17 cellular contexts compared by ENCODE assay signal in the genomic region with DNA sequence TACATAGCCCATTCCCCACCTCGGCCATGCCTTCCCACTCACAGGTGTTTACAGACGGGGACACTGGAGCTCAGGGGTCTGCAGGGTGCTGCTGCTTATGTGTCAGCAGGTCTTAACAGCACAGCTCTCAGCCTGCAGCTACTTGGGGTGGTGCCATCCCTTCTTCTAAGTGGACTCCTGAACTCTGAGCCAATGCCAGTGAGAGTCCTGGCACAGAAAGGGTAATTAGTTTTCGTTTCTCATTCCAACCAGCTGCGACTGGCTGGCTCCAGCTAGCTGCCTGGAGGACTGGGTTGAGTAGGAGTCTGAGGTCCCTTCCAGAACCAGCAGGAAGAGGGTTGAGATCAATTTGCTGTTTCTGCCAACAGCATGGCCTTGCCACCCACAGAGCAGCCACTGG.
DNase-seq lines count a peak whose midpoint lies in the region; ATAC-seq and TF ChIP-seq lines count a peak whose summit lies in the region.
"Had no signal": no experiment of that assay in that cellular context is flagged by ENCODE, and none has a peak within 500 bp of the region (broad histone marks: within the 10 kb centered on the region; RNA-seq: fewer than 3 reads in every experiment).

No MANE protein-coding gene starts in this region.

- H3K9ac ChIP-seq in Karpas-422 (ENCODE audit: low read length) = no peak overlapping the region

- H3K27ac Mint-ChIP-seq in brain = peak overlapping the region; percentile 89 to 100 (median 98)
- H3K27ac Mint-ChIP-seq: activated CD4-positive, alpha-beta T cell treated with anti-CD3 and anti-CD28 coated beads for 36 hours had no signal

- H3K27me3 ChIP-seq in Karpas-422 (ENCODE audit: low read length) = no peaks in the 10 kb centered on the region
- H3K27me3 ChIP-seq: stomach had no signal

- no peak overlapping the region for H3K4me3 ChIP-seq in Karpas-422 (ENCODE audit: low read length)
- H3K4me3 ChIP-seq: HAP-1, stomach had no signal

- no peak overlapping the region for H3K4me2 ChIP-seq in Karpas-422 (ENCODE audit: low read depth, low read length, poor library complexity, severe bottlenecking)

- H3K9me2 ChIP-seq in Karpas-422 (replicated peaks; ENCODE audit: insufficient read depth, low read length) = no peaks in the 10 kb centered on the region

- DNase-seq in Ammon's horn (ENCODE audit: low spot score) (peak; percentile 73), NCI-H2029 treated with DMSO at 0.1 percent for 48 hours (lab: John Stamatoyannopoulos, UW) (peak; percentile 93), left lobe of liver (ENCODE audit: low spot score) (peak; percentile 86), HPDE6-E6E7 (ENCODE audit: extremely low spot score) (no peak), Karpas-422 (no peak)
- DNase-seq: ACHN; activated CD4-positive, alpha-beta T cell treated with anti-CD3 and anti-CD28 coated beads for 36 hours; DND-41; kidney glomerular epithelial cell; NCI-H2107; stimulated activated CD4-positive, alpha-beta T cell treated with anti-CD3 and anti-CD28 coated beads, Interleukin-1b, Interleukin-23, amount 100 ng/mL, for 48 hours; stomach had no signal

- H3K27ac ChIP-seq in Karpas-422 (ENCODE audit: low read length) = no peak overlapping the region
- H3K27ac ChIP-seq: stomach had no signal

- H3K27me3 Mint-ChIP-seq in brain = no peaks in the 10 kb centered on the region

- ATAC-seq in left lobe of liver = peak; percentile 77
- no peak for ATAC-seq in HG03439 (IDR thresholded peaks at IDR 0.05; ENCODE audit: unreplicated experiment)
- no peak for ATAC-seq in GM21723 (IDR thresholded peaks at IDR 0.05; ENCODE audit: unreplicated experiment)
- ATAC-seq: activated CD4-positive, alpha-beta T cell treated with anti-CD3 and anti-CD28 coated beads for 36 hours; Panc1 had no signal

- no peaks in the 10 kb centered on the region for H4K20me1 ChIP-seq in Karpas-422 (ENCODE audit: insufficient read depth, low read depth, low read length)

- peaks cover 0 to 2% (median 0%) of the 10 kb centered on the region in 5 experiments for H3K9me3 Mint-ChIP-seq in brain

- peaks cover 9% of the 10 kb centered on the region for H3K36me3 Mint-ChIP-seq in brain

- H3K79me2 ChIP-seq in Karpas-422 (ENCODE audit: low read length) = no peaks in the 10 kb centered on the region

- H3K4me1 Mint-ChIP-seq in brain = peaks cover 68% of the 10 kb centered on the region
- H3K4me1 Mint-ChIP-seq: activated CD4-positive, alpha-beta T cell treated with anti-CD3 and anti-CD28 coated beads for 36 hours had no signal

- H3K36me3 ChIP-seq in Karpas-422 (ENCODE audit: insufficient read depth, low read length) = no peaks in the 10 kb centered on the region
- H3K36me3 ChIP-seq: HAP-1, stomach had no signal

- H2AFZ ChIP-seq in Karpas-422 (ENCODE audit: low read length) = no peak overlapping the region

- H3K4me1 ChIP-seq in Karpas-422 (ENCODE audit: low read length) = no peaks in the 10 kb centered on the region
- H3K4me1 ChIP-seq: HAP-1 had no signal

- H3K9me3 ChIP-seq in Karpas-422 (ENCODE audit: low read length) = no peaks in the 10 kb centered on the region
- H3K9me3 ChIP-seq: HAP-1, stomach had no signal

- no peak for TF ChIP-seq CTCF in brain (conservative IDR thresholded peaks at IDR 0.05)

- H3K4me3 Mint-ChIP-seq in brain = peak overlapping the region in 2 of 5 experiments; percentile 6 to 23
- H3K4me3 Mint-ChIP-seq: activated CD4-positive, alpha-beta T cell treated with anti-CD3 and anti-CD28 coated beads for 36 hours had no signal

Comparison
In these comparisons a context has a peak if more than half of its experiments do, and no peak if none do; other contexts are left out.
1. DNase-seq: peak in Ammon's horn (single experiment), NCI-H2029 treated with DMSO at 0.1 percent for 48 hours (single experiment) and left lobe of liver (single experiment); none in HPDE6-E6E7 (single experiment) and Karpas-422 (single experiment).